Comparison of ENCODE assay signal across 10 cellular contexts in the genomic region with DNA sequence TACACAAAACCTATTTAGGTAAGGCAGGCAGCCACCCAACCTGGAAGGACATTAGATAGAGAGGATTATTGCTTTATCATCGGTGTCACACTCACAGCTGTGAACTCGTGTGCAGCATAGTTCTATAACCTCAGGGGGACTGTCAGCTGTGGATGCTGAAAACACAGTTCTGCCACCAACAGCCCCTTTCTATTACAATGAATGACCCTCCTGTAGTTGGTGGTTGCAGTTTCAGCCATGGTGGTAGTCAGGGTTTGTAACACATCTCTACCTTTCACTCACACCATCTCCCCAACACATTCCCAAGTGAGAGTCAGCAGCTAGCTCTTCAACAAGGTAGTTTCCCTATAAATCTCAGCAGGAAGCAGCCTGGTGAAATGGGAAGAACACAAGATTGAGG.
A peak's percentile ranks its signal among the peaks of the same experiment; 100 is the strongest.
DNase-seq lines count a peak whose midpoint lies in the region; ATAC-seq lines count a peak whose summit lies in the region.
"Had no signal": no experiment of that assay in that cellular context is flagged by ENCODE, and none has a peak within 500 bp of the region (broad histone marks: within the 10 kb centered on the region; RNA-seq: fewer than 3 reads in every experiment).

No MANE protein-coding gene starts in this region.

- ATAC-seq in GM18517 (IDR thresholded peaks at IDR 0.05; ENCODE audit: unreplicated experiment) (peak; percentile 67), GM19468 (IDR thresholded peaks at IDR 0.05; ENCODE audit: extremely low read depth, unreplicated experiment) (peak; percentile 46), HG02870 (IDR thresholded peaks at IDR 0.05; ENCODE audit: unreplicated experiment) (peak; percentile 92), HG03442 (IDR thresholded peaks at IDR 0.05; ENCODE audit: unreplicated experiment) (peak; percentile 88)

- DNase-seq in SHP77 (lab: John Stamatoyannopoulos, UW) (no peak), posterior vena cava (ENCODE audit: low spot score) (no peak), GM19238 (ENCODE audit: insufficient read length, low spot score) (no peak)
- DNase-seq in central memory CD4-positive, alpha-beta T cell: no peak
- DNase-seq: NCI-H1105; stimulated activated naive B cell treated with anti-CD40 and anti-IgM and Interleukin-4, amounts not matched to agents 10 μg/mL and 1 μg/mL and 100 μg/mL, for 72 hours had no signal

- intact Hi-C loops in posterior vena cava (cut with DNase I): no loop called here
